In the genomic region with DNA sequence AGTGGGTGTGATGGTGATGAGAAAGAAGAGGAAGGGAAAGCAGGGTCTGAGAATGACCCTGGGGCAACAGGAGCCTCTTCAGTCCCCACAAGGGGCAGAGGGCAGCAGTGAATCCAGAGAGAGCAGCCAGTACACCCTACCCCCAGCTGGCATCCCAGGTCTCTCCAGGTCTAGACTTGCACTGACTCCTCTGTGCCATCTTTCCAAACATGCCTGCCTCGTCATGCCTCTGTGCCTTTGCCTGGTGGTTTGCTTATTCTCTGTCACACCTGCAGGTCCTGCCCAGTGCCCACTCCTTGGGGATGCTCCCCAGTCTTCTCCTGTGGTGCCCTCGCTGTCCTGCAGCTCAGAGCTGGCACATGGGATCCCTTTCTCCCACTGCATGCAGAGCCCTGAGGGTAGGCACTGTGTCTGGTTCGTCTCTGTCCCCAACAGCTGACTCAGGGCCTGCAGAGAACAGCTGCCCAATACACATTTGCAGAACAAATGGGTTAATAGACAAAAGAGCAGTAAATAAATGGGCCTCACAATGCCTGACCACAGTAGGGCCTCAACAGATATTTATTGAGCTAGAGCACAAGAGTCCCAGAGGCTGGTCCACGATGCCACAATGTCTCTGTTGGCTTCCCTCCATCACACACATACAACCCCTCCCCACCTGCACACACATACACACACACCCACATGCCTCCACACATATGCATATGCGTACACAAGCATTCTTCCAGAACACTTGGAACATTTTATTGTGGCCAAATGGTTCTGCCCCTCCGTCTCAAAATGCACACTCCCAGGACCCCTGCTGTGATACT, we compare ENCODE assay signal across 1 cellular context.
TF ChIP-seq lines count a peak whose summit lies in the region.

No MANE protein-coding gene starts in this region.

TF ChIP-seq in GM12878, 131 proteins besides CTCF, POLR2A, EP300 and RAD21:
- no peak for TF ChIP-seq IKZF2 (IDR thresholded peaks at IDR 0.05)
- 0 out of 2 replicates have a peak, but pooled peaks have one; percentile 13 for TF ChIP-seq IKZF1 (conservative IDR thresholded peaks at IDR 0.05)
TF ChIP-seq in GM12878: peak in this region for 1.
